22 cellular contexts compared by ENCODE assay signal in the genomic region with DNA sequence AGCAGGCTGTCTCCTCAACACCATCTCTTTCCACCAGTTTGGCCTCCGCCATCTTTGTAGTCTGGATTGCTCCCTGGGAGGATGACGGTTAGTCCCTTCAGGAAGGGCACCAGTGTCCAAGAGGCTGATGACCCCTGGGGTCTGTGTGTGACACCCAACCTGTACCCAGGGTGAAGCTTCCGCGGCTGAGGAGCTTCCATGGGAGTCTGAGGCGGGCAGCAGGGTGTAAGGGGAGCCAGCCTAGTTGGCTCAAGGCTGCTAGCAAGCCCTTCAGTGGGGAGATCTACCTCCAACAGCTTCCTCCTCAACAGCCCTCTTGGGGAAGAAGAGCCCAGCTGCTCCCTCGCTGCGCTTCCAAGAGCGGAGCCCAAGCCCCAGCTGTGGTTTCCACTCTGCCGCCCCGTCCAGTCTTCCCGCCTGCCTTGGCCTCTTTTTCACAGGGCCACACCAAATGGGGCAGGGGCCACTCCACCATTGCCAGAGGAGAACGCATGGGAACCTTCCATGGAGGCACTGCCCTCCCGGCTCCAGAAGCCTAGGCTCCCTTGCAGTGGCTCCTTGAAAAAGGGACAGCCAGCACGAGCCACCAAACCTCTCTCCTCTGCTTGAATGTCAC. TPM values are rescaled to one million over a fixed set of nuclear protein-coding genes. Genes with fewer than 3 reads are reported as not detected.
"Had no signal": no experiment of that assay in that cellular context is flagged by ENCODE, and none has a peak within 500 bp of the region (broad histone marks: within the 10 kb centered on the region; RNA-seq: fewer than 3 reads in every experiment).

No MANE protein-coding gene starts in this region.

- H3K4me3 ChIP-seq: esophagus muscularis mucosa, gastroesophageal sphincter, heart right ventricle, left lung, thyroid gland, uterus had no signal

- H3K4me1 ChIP-seq: gastroesophageal sphincter, uterus had no signal

- H3K36me3 ChIP-seq: gastroesophageal sphincter, heart right ventricle, left lung, thyroid gland, uterus had no signal

- DNase-seq: activated CD4-positive, alpha-beta T cell treated with anti-CD3 and anti-CD28 coated beads, Interleukin-2, amount 10 ng/mL, durations not matched to agents 7 days and 5 days; activated gamma-delta T cell; cortex of kidney; effector CD8-positive, alpha-beta T cell; heart right ventricle; left lung; mammary epithelial cell; stimulated activated naive CD4-positive, alpha-beta T cell; T1000; thyroid gland; uterus had no signal

- H3K9ac ChIP-seq: parathyroid adenoma had no signal

- H3K9me3 ChIP-seq: esophagus muscularis mucosa, gastroesophageal sphincter, heart right ventricle, left lung, thyroid gland, uterus had no signal

- H3K27me3 ChIP-seq: esophagus muscularis mucosa, gastroesophageal sphincter, heart right ventricle, left lung, thyroid gland, uterus had no signal

- H2AFZ ChIP-seq: parathyroid adenoma had no signal

- ATAC-seq: activated CD4-positive, CD25-positive, alpha-beta regulatory T cell treated with anti-CD3 and anti-CD28 coated beads, Interleukin-2, amount 50 U/mL, for 24 hours; gastroesophageal sphincter; heart right ventricle; left lung had no signal

- H3K27ac ChIP-seq: esophagus muscularis mucosa, gastroesophageal sphincter, heart right ventricle, left lung, parathyroid adenoma, uterus had no signal

- FAIRE-seq: astrocyte, bronchial epithelial cell had no signal

RNA-seq across cellular contexts. Expression of a gene that starts 59.8 kb away (rescaled TPM):
- total RNA-seq: activated CD4-positive, alpha-beta T cell treated with anti-CD3 and anti-CD28 coated beads, Interleukin-2, amount 10 ng/mL, durations not matched to agents 7 days and 5 days; astrocyte; bronchial epithelial cell; endothelial cell of umbilical vein; esophagus muscularis mucosa; gastroesophageal sphincter; heart right ventricle; kidney epithelial cell; left lung; mammary epithelial cell; mononuclear cell; renal cortical epithelial cell; T-helper 1 cell treated with Interleukin-12 subunit alpha and Interleukin-12 subunit beta and Interleukin-4 antibody, amounts not matched to agents 30 ng/mL and 1 ng/mL, for 36 hours; thyroid gland; uterus had no signal
- polyA plus RNA-seq: endothelial cell of umbilical vein, heart right ventricle, mammary epithelial cell had no signal
